8 cellular contexts compared by ENCODE assay signal in genomic region chr1:27668808-27669723, GRCh38. TPM values are rescaled to one million over a fixed set of nuclear protein-coding genes. Genes with fewer than 3 reads are reported as not detected.
A peak's percentile ranks its signal among the peaks of the same experiment; 100 is the strongest.
DNase-seq lines count a peak whose midpoint lies in the region; ATAC-seq, FAIRE-seq and TF ChIP-seq lines count a peak whose summit lies in the region.

No MANE protein-coding gene starts in this region.

- TF ChIP-seq CTCF in A549 (IDR thresholded peaks at IDR 0.05) (peak; percentile 73), GM13976 (IDR thresholded peaks at IDR 0.05; ENCODE audit: borderline replicate concordance, control extremely low read depth, extremely low read depth, insufficient read depth, missing control alignments) (peak; percentile 95)

- H3K36me3 Mint-ChIP-seq in memory B cell = peaks cover 3% of the 10 kb centered on the region

- H3K4me1 ChIP-seq in A549 = peaks cover 22% of the 10 kb centered on the region; the same call in 1 of the 3 replicates

- no peak for FAIRE-seq in A549 (lab: Jason Lieb, UNC)

- no peaks in the 10 kb centered on the region for H3K27me3 Mint-ChIP-seq in memory B cell

- CTCF ChIA-PET in A549 (lab: Yijun Ruan, JAX) = interaction anchor here (0.5 to 2.1 kb wide), 45 partner anchors 8 to 659 kb away, joined by 3 to 20 read pairs (median 3); partner anchors contain the start of gene FAM76A

- TF ChIP-seq RAD21 in A549 (conservative IDR thresholded peaks at IDR 0.05 in 1 of 2, IDR thresholded peaks at IDR 0.05 in 1 of 2) = peak; percentile 44 to 60; a peak in 4 of 5 replicates

- in situ Hi-C loops in GM13976 (cut with MboI; ENCODE audit: low sequenced_read_pairs, unreplicated experiment) = loop anchor here (10.0 kb wide), 1 partner anchor 274 kb away; the partner anchor contains the start of gene GPR3

- peak overlapping the region in 1 of 2 experiments; percentile 57; a peak in 2 of 6 replicates for H3K27ac ChIP-seq in A549

- no peak for TF ChIP-seq POLR2A in A549 (IDR thresholded peaks at IDR 0.05; ENCODE audit: low read length)

- H3K4me3 ChIP-seq in A549 = peak overlapping the region; percentile 38

- peaks cover 13% of the 10 kb centered on the region for H3K4me1 Mint-ChIP-seq in memory B cell

- ATAC-seq in A549 (peak; percentile 42 to 59; a peak in 3 of 6 replicates), memory B cell (ENCODE audit: low read depth) (peak; percentile 54), GM18873 (IDR thresholded peaks at IDR 0.05; ENCODE audit: low FRiP score, unreplicated experiment) (no peak)

- H3K4me3 Mint-ChIP-seq in memory B cell = peak overlapping the region; percentile 59

- H3K9me3 Mint-ChIP-seq in memory B cell = no peaks in the 10 kb centered on the region

- WGBS in A549 (ENCODE audit: missing lambda C conversion rate) = 14% methylated on average over 25 of the region's 36 CpGs

- peak; percentile 55 to 58 for DNase-seq in A549 (ENCODE audit: low read depth in 1 of 2, low spot score in 1 of 2)
- DNase-seq in GM13976 (ENCODE audit: low spot score) = peak; percentile 83
- peak; percentile 45 for DNase-seq in NCI-H2196 treated with DMSO at 0.1 percent for 48 hours (lab: John Stamatoyannopoulos, UW; ENCODE audit: unreplicated experiment)
- DNase-seq in activated CD4-positive, alpha-beta T cell treated with anti-CD3 and anti-CD28 coated beads, Interleukin-2, amount 50 U/mL, for 4 hours = peak; percentile 86 to 91
- DNase-seq in dermis blood vessel endothelial cell = peak; percentile 78
- peak; percentile 89 to 96 for DNase-seq in memory B cell (ENCODE audit: low spot score in 2 of 2)
- DNase-seq in stimulated activated CD8-positive, alpha-beta memory T cell treated with anti-CD3 and anti-CD28 coated beads, Interleukin-12 subunit alpha, Interleukin-12 subunit beta, amount 100 ng/mL, for 24 hours (ENCODE audit: extremely low read depth) = peak; percentile 61

- H3K9me3 ChIP-seq in A549 = no peaks in the 10 kb centered on the region

- POLR2A ChIA-PET in A549 (lab: Yijun Ruan, JAX) = interaction anchor here (0.7 to 1.0 kb wide), 2 partner anchors 56 to 161 kb away, joined by 3 read pairs; partner anchors contain the start of gene PPP1R8

- H3K27ac Mint-ChIP-seq in memory B cell = peak overlapping the region; percentile 13

- no peak for TF ChIP-seq EP300 in A549 (IDR thresholded peaks at IDR 0.05)

- peak overlapping the region; percentile 91 for H3K4me2 ChIP-seq in A549

TF ChIP-seq in A549, 52 proteins besides CTCF, POLR2A, EP300 and RAD21:
- TF ChIP-seq SMC3 (IDR thresholded peaks at IDR 0.05) (peak; percentile 57; the same call in 2 of the 3 replicates), E2F6 (IDR thresholded peaks at IDR 0.05; ENCODE audit: borderline replicate concordance, low read depth) (peak; percentile 64; the same call in 1 of the 2 replicates), MAX (IDR thresholded peaks at IDR 0.05) (peak; percentile 84), HEYL (CRISPR knock-in tag; IDR thresholded peaks at IDR 0.05) (no peak), BCL3 (IDR thresholded peaks at IDR 0.05) (no peak)
TF ChIP-seq in A549: peak in this region for 3.

RNA-seq across cellular contexts. Expression of gene IFI6, which starts 2.9 kb away (rescaled TPM):
- polyA plus RNA-seq in A549 (2011; rRNA removed) (5.3 and 6.3 TPM in 2 replicates), A549 (2017; fragmentation: RNase III; extraction: RNeasy Plus Mini Kit Qiagen cat#74134 plus additional on column Dnase treatment) (8.2 to 12.3 TPM (median 8.8 TPM) in 3 replicates)
- polyA plus RNA-seq in A549 (2012; cell fraction: cytosol; rRNA removed) = 6.7 and 8.0 TPM in 2 replicates
- polyA plus RNA-seq in A549 (2012; cell fraction: nucleus; rRNA removed) = 5.1 and 6.5 TPM in 2 replicates
- polyA minus RNA-seq in A549 (2011; rRNA and poly(A)+ RNA removed) = 4.8 and 5.5 TPM in 2 replicates
- 21.9 and 57.7 TPM in 2 replicates for total RNA-seq in dermis blood vessel endothelial cell

RNA-seq across cellular contexts. Expression of gene FGR, which starts 34.1 kb away (rescaled TPM):
- polyA plus RNA-seq in A549 (2011; rRNA removed) (not detected in 2 replicates), A549 (2017; fragmentation: RNase III; extraction: RNeasy Plus Mini Kit Qiagen cat#74134 plus additional on column Dnase treatment) (not detected in 3 replicates)
- not detected in 2 replicates for polyA plus RNA-seq in A549 (2012; cell fraction: cytosol; rRNA removed)
- not detected in 2 replicates for polyA plus RNA-seq in A549 (2012; cell fraction: nucleus; rRNA removed)
- not detected in 2 replicates for polyA minus RNA-seq in A549 (2011; rRNA and poly(A)+ RNA removed)
- total RNA-seq in dermis blood vessel endothelial cell = 0.74 and 1.2 TPM in 2 replicates

RNA-seq across cellular contexts. Expression of gene FAM76A, which starts 56.7 kb away (rescaled TPM):
- polyA plus RNA-seq in A549 (2011; rRNA removed) (6.5 and 7.0 TPM in 2 replicates), A549 (2017; fragmentation: RNase III; extraction: RNeasy Plus Mini Kit Qiagen cat#74134 plus additional on column Dnase treatment) (4.1 to 4.8 TPM (median 4.2 TPM) in 3 replicates)
- 2.4 and 2.6 TPM in 2 replicates for polyA plus RNA-seq in A549 (2012; cell fraction: cytosol; rRNA removed)
- polyA plus RNA-seq in A549 (2012; cell fraction: nucleus; rRNA removed) = 1.6 TPM in 2 replicates
- 4.4 and 6.5 TPM in 2 replicates for polyA minus RNA-seq in A549 (2011; rRNA and poly(A)+ RNA removed)
- total RNA-seq in dermis blood vessel endothelial cell = 9.9 and 13.8 TPM in 2 replicates
